ENCODE assay signal across 8 cellular contexts in the genomic region with DNA sequence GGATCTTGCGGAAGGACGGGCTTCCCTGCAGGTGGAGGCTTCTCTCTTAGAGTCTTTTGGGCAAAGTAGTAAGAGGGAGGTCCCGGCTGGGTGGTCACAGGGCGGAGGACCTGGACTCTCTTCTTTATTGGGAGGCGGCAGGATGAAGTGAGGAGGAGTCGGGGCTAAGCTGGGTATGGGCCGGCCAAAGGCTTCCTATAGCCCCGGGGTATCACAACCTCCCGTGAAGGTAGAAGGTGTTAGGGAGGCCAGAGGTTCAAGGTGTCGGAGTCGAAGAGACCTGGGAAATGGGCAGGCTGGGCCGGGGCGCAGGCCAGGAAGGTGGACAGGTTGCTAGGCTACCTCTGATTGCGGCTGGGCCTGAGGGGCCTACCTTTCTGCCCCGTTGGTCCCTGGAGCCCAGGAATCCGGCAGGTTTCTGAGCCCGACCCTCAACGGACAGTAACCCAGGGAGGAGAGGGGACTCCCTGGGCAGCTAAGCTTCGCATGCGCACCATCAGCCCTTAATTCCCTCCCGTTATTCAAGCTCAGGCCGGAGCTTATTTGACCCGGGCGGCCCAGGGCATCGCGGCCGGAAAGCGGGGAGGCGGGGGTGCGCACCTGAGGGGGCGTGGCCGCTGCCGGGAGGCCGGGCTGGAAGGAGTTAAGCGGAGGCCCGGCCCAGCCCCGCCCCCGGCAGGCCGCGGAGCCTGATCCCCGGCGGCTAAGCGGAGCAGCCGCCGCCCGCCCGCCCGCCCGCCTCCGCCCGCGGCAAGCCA. TPM values are rescaled to one million over a fixed set of nuclear protein-coding genes. Genes with fewer than 3 reads are reported as not detected.
DNase-seq lines count a peak whose midpoint lies in the region; ATAC-seq and TF ChIP-seq lines count a peak whose summit lies in the region.

Gene TESK1 (plus strand): TSS at position 685 of the 758 bp plus-strand sequence. CDS start 358 bp downstream, outside the sequence.

- no peaks in the 10 kb centered on the region for H3K27me3 Mint-ChIP-seq in stimulated activated naive CD8-positive, alpha-beta T cell treated with anti-CD3 and anti-CD28 coated beads, Interleukin-15, Interleukin-2, amounts not matched to agents 100 ng/mL and 50 ng/mL, for 24 hours

- H3K27me3 ChIP-seq in HUES64 (ENCODE audit: insufficient read depth, low read length) (no peaks in the 10 kb centered on the region), RWPE2 (ENCODE audit: insufficient read depth, poor library complexity, severe bottlenecking) (no peaks in the 10 kb centered on the region), neural cell (ENCODE audit: insufficient read depth, low read depth, low read length) (no peaks in the 10 kb centered on the region)

- H3K27ac ChIP-seq in HUES64 (ENCODE audit: low read depth, low read length), result peak within 1 kb of the TSS; percentile 53; the same call in 1 of the 2 replicates
- peak within 1 kb of the TSS; percentile 67 for H3K27ac ChIP-seq in RWPE2 (ENCODE audit: poor library complexity, severe bottlenecking)
- H3K27ac ChIP-seq in neural cell (ENCODE audit: low read length), result peak within 1 kb of the TSS; percentile 87

- ATAC-seq in GM21447 (IDR thresholded peaks at IDR 0.05; ENCODE audit: unreplicated experiment) (peak; percentile 40), RWPE2 (ENCODE audit: low read depth) (peak; percentile 42)

- H3K36me3 Mint-ChIP-seq in stimulated activated naive CD8-positive, alpha-beta T cell treated with anti-CD3 and anti-CD28 coated beads, Interleukin-15, Interleukin-2, amounts not matched to agents 100 ng/mL and 50 ng/mL, for 24 hours (ENCODE audit: low read depth), result peaks cover 22% of the 10 kb centered on the region

- TF ChIP-seq EP300 in neural cell (conservative IDR thresholded peaks at IDR 0.05; ENCODE audit: poor library complexity, severe bottlenecking), result no peak

- H3K9me2 ChIP-seq in neural cell (ENCODE audit: insufficient read depth, low read length), result no peaks in the 10 kb centered on the region

- H3K27ac Mint-ChIP-seq in stimulated activated naive CD8-positive, alpha-beta T cell treated with anti-CD3 and anti-CD28 coated beads, Interleukin-15, Interleukin-2, amounts not matched to agents 100 ng/mL and 50 ng/mL, for 24 hours, result peak within 1 kb of the TSS; percentile 99

- H2AFZ ChIP-seq in neural cell (ENCODE audit: low read depth, low read length), result peak within 1 kb of the TSS; percentile 80

- peaks cover 13% of the 10 kb centered on the region for H3K79me2 ChIP-seq in neural cell (replicated peaks; ENCODE audit: insufficient read depth, low read length)

- no peak for TF ChIP-seq RAD21 in neural cell (conservative IDR thresholded peaks at IDR 0.05)

- in situ Hi-C loops in Caki2 (cut with HindIII; ENCODE audit: low pct_unique_long_range_greater_than_20kb, low sequenced_read_pairs), result no loop called here

- H3K9me3 Mint-ChIP-seq in stimulated activated naive CD8-positive, alpha-beta T cell treated with anti-CD3 and anti-CD28 coated beads, Interleukin-15, Interleukin-2, amounts not matched to agents 100 ng/mL and 50 ng/mL, for 24 hours, result no peaks in the 10 kb centered on the region

- no peaks in the 10 kb centered on the region for H4K20me1 ChIP-seq in neural cell (ENCODE audit: insufficient read depth)

- no peaks in the 10 kb centered on the region for H3F3A ChIP-seq in neural cell (ENCODE audit: insufficient read depth, low read length, poor library complexity, severe bottlenecking)

- H3K4me3 ChIP-seq in HUES64 (ENCODE audit: low read length), result peak within 1 kb of the TSS; percentile 54
- H3K4me3 ChIP-seq in RWPE2 (ENCODE audit: severe bottlenecking), result peak within 1 kb of the TSS; percentile 82
- H3K4me3 ChIP-seq in foreskin fibroblast (ENCODE audit: low read depth in 1 of 2, low read length in 2 of 2), result peak within 1 kb of the TSS; percentile 66 to 71
- peak within 1 kb of the TSS; percentile 92 for H3K4me3 ChIP-seq in neural cell (ENCODE audit: low read length)

- peaks cover 12% of the 10 kb centered on the region for H3K4me1 ChIP-seq in HUES64 (ENCODE audit: insufficient read depth, low read length)
- peaks cover 5% of the 10 kb centered on the region for H3K4me1 ChIP-seq in RWPE2 (ENCODE audit: insufficient read depth, poor library complexity, severe bottlenecking)

- peaks cover 35% of the 10 kb centered on the region for H3K4me1 Mint-ChIP-seq in stimulated activated naive CD8-positive, alpha-beta T cell treated with anti-CD3 and anti-CD28 coated beads, Interleukin-15, Interleukin-2, amounts not matched to agents 100 ng/mL and 50 ng/mL, for 24 hours (ENCODE audit: low read depth)

- no peak for TF ChIP-seq CTCF in RWPE2 (IDR thresholded peaks at IDR 0.05; ENCODE audit: poor library complexity, severe bottlenecking)
- no peak for TF ChIP-seq CTCF in foreskin fibroblast (IDR thresholded peaks at IDR 0.05; ENCODE audit: low read depth, low read length)
- TF ChIP-seq CTCF in neural cell (IDR thresholded peaks at IDR 0.05; ENCODE audit: poor library complexity, severe bottlenecking), result no peak

- peak within 1 kb of the TSS; percentile 94 for H3K4me2 ChIP-seq in neural cell (ENCODE audit: low read length)

- H3K9ac ChIP-seq in HUES64 (ENCODE audit: low read depth, low read length) (peak within 1 kb of the TSS; percentile 67), neural cell (ENCODE audit: low read length) (peak within 1 kb of the TSS; percentile 77)

- H3K9me3 ChIP-seq in HUES64 (ENCODE audit: insufficient read depth, low read depth, low read length) (no peaks in the 10 kb centered on the region), RWPE2 (ENCODE audit: severe bottlenecking) (no peaks in the 10 kb centered on the region), neural cell (ENCODE audit: low read length) (no peaks in the 10 kb centered on the region)

- DNase-seq in Caki2 (ENCODE audit: low read depth), result peak; percentile 74
- peak; percentile 86 for DNase-seq in RWPE2 (ENCODE audit: low spot score)
- peak; percentile 70 for DNase-seq in activated gamma-delta T cell (lab: John Stamatoyannopoulos, UW)
- peak; percentile 41 to 84 for DNase-seq in foreskin fibroblast

- peak within 1 kb of the TSS; percentile 93 for H3K4me3 Mint-ChIP-seq in stimulated activated naive CD8-positive, alpha-beta T cell treated with anti-CD3 and anti-CD28 coated beads, Interleukin-15, Interleukin-2, amounts not matched to agents 100 ng/mL and 50 ng/mL, for 24 hours

- H3K36me3 ChIP-seq in HUES64 (ENCODE audit: insufficient read depth, low read length) (peaks cover 22% of the 10 kb centered on the region), RWPE2 (ENCODE audit: low read depth) (no peaks in the 10 kb centered on the region), neural cell (ENCODE audit: insufficient read depth, low read length) (peaks cover 4% of the 10 kb centered on the region)

- 1% methylated on average over 52 of the region's 52 CpGs for WGBS in HUES64

TF ChIP-seq in neural cell, 6 proteins besides CTCF, POLR2A, EP300 and RAD21:
- no peak for TF ChIP-seq POLR2AphosphoS5 (IDR thresholded peaks at IDR 0.05)
- no peak for TF ChIP-seq MXI1 (conservative IDR thresholded peaks at IDR 0.05; ENCODE audit: poor library complexity, severe bottlenecking)
- TF ChIP-seq, protein P1, sequence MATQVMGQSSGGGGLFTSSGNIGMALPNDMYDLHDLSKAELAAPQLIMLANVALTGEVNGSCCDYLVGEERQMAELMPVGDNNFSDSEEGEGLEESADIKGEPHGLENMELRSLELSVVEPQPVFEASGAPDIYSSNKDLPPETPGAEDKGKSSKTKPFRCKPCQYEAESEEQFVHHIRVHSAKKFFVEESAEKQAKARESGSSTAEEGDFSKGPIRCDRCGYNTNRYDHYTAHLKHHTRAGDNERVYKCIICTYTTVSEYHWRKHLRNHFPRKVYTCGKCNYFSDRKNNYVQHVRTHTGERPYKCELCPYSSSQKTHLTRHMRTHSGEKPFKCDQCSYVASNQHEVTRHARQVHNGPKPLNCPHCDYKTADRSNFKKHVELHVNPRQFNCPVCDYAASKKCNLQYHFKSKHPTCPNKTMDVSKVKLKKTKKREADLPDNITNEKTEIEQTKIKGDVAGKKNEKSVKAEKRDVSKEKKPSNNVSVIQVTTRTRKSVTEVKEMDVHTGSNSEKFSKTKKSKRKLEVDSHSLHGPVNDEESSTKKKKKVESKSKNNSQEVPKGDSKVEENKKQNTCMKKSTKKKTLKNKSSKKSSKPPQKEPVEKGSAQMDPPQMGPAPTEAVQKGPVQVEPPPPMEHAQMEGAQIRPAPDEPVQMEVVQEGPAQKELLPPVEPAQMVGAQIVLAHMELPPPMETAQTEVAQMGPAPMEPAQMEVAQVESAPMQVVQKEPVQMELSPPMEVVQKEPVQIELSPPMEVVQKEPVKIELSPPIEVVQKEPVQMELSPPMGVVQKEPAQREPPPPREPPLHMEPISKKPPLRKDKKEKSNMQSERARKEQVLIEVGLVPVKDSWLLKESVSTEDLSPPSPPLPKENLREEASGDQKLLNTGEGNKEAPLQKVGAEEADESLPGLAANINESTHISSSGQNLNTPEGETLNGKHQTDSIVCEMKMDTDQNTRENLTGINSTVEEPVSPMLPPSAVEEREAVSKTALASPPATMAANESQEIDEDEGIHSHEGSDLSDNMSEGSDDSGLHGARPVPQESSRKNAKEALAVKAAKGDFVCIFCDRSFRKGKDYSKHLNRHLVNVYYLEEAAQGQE (IDR thresholded peaks at IDR 0.05; ENCODE audit: borderline replicate concordance), result no peak
- no peak for TF ChIP-seq TAF1 (IDR thresholded peaks at IDR 0.05; ENCODE audit: low read depth)
- TF ChIP-seq SMC3 (conservative IDR thresholded peaks at IDR 0.05; ENCODE audit: poor library complexity), result no peak
- no peak for TF ChIP-seq EZH2 (IDR thresholded peaks at IDR 0.05; ENCODE audit: borderline replicate concordance, insufficient read depth, low read length, poor library complexity, severe bottlenecking)
TF ChIP-seq in neural cell: peak in this region for 0.

RNA-seq across cellular contexts. Expression of gene TESK1, which starts in this region (rescaled TPM):
- 2.9 and 3.0 TPM in 2 replicates for total RNA-seq in Caki2 (2014; rRNA removed; shearing (Covaris generic); ENCODE audit: low replicate concordance)
- polyA plus RNA-seq in HUES64 (2013, experiment 1 of 2), result 12.2 TPM
- polyA plus RNA-seq in HUES64 (2013, experiment 2 of 2), result 9.6 TPM
- 37.9 and 44.3 TPM in 2 replicates for polyA plus RNA-seq in neural cell
- 32.1 and 32.2 TPM in 2 replicates for polyA minus RNA-seq in neural cell

Comparison
In these comparisons a context has a peak if more than half of its experiments do, and no peak if none do; other contexts are left out.
1. Peak in every context shown above with its lines: DNase-seq, ATAC-seq, H3K4me3 ChIP-seq and H3K27ac ChIP-seq.